31 cellular contexts compared by ENCODE assay signal in the genomic region with DNA sequence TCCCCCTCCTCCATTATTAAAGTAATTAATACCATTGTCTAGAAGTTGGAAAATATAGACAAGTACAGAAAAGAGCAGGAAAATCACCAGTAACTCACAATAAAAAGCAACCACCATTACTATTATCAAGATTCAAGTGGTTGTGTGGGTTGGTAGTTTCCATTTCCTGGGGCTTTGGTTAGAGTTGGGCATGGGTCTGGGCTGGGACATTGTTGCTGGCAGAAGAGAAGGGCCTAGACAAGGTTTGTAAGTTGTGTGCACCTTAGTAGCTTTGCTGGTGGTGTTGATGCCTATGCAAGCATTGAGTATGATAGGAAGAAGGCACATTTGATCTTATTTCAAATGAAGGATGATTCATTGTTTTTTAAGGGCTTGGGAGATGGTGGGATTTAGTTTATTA. TPM values are rescaled to one million over a fixed set of nuclear protein-coding genes. Genes with fewer than 3 reads are reported as not detected.
DNase-seq lines count a peak whose midpoint lies in the region; ATAC-seq, FAIRE-seq and TF ChIP-seq lines count a peak whose summit lies in the region.
"Had no signal": no experiment of that assay in that cellular context is flagged by ENCODE, and none has a peak within 500 bp of the region (broad histone marks: within the 10 kb centered on the region; RNA-seq: fewer than 3 reads in every experiment).

No MANE protein-coding gene starts in this region.

- no peaks in the 10 kb centered on the region for H3K9me3 Mint-ChIP-seq in CD4-positive, CD25-positive, alpha-beta regulatory T cell
- no peaks in the 10 kb centered on the region for H3K9me3 Mint-ChIP-seq in CD8-positive, alpha-beta T cell
- H3K9me3 Mint-ChIP-seq in activated naive CD8-positive, alpha-beta T cell (ENCODE audit: low read depth): peaks cover 3% of the 10 kb centered on the region
- H3K9me3 Mint-ChIP-seq in nephron progenitor cell: no peaks in the 10 kb centered on the region
- H3K9me3 Mint-ChIP-seq: nephron; stimulated activated naive B cell treated with anti-CD40 and anti-IgM and Interleukin-4, amounts not matched to agents 10 μg/mL and 1 μg/mL and 100 μg/mL, for 72 hours had no signal

- H3K27me3 Mint-ChIP-seq in CD4-positive, CD25-positive, alpha-beta regulatory T cell: no peaks in the 10 kb centered on the region
- H3K27me3 Mint-ChIP-seq in CD8-positive, alpha-beta T cell (ENCODE audit: low read depth): no peaks in the 10 kb centered on the region
- H3K27me3 Mint-ChIP-seq in activated naive CD8-positive, alpha-beta T cell: no peaks in the 10 kb centered on the region
- H3K27me3 Mint-ChIP-seq in nephron progenitor cell (ENCODE audit: low read depth, poor library complexity): no peaks in the 10 kb centered on the region
- H3K27me3 Mint-ChIP-seq: stimulated activated naive B cell treated with anti-CD40 and anti-IgM and Interleukin-4, amounts not matched to agents 10 μg/mL and 1 μg/mL and 100 μg/mL, for 72 hours had no signal

- CTCF ChIA-PET in CD8-positive, alpha-beta T cell (lab: Charles Lee): interaction anchor here (0.7 kb wide), 1 partner anchor 218 kb away, joined by 3 read pairs; no protein-coding TSS in a partner anchor

- peaks cover 32% of the 10 kb centered on the region for H3K36me3 Mint-ChIP-seq in CD4-positive, CD25-positive, alpha-beta regulatory T cell
- peaks cover 40% of the 10 kb centered on the region for H3K36me3 Mint-ChIP-seq in CD8-positive, alpha-beta T cell
- H3K36me3 Mint-ChIP-seq in activated naive CD8-positive, alpha-beta T cell: peaks cover 22% of the 10 kb centered on the region
- H3K36me3 Mint-ChIP-seq in nephron progenitor cell (ENCODE audit: low read depth): peaks cover 22% of the 10 kb centered on the region

- no peak for DNase-seq in CD4-positive, CD25-positive, alpha-beta regulatory T cell
- DNase-seq in CD8-positive, alpha-beta T cell: no peak
- no peak for DNase-seq in nephron progenitor cell
- DNase-seq in NCI-H510A (lab: John Stamatoyannopoulos, UW): no peak
- no peak for DNase-seq in NCI-H146 (lab: John Stamatoyannopoulos, UW)
- DNase-seq in RCC 7860 (ENCODE audit: low spot score): no peak
- DNase-seq: DMS53; effector memory CD4-positive, alpha-beta T cell; foreskin melanocyte; HCEC 1CT; left lung; NCI-H1092; NCI-H2029; NCI-H2227 treated with DMSO at 0.1 percent for 48 hours; NCI-H774; SK-N-SH; stimulated activated CD4-positive, alpha-beta T cell treated with anti-CD3 and anti-CD28 coated beads, Interleukin-2, amount 100 ng/mL, for 48 hours; stimulated activated naive B cell treated with anti-CD40 and anti-IgM and Interleukin-4, amounts not matched to agents 10 μg/mL and 1 μg/mL and 100 μg/mL, for 72 hours; T-helper 9 cell had no signal

- POLR2A ChIA-PET in CD8-positive, alpha-beta T cell (lab: Charles Lee): interaction anchor here (0.6 to 0.7 kb wide), 2 partner anchors 68 to 343 kb away, joined by 3 to 5 read pairs; no protein-coding TSS in a partner anchor

- peaks cover 10 to 48% (median 33%) of the 10 kb centered on the region in 4 donors for H3K4me1 Mint-ChIP-seq in CD4-positive, CD25-positive, alpha-beta regulatory T cell
- peaks cover 47% of the 10 kb centered on the region for H3K4me1 Mint-ChIP-seq in CD8-positive, alpha-beta T cell (ENCODE audit: low read depth)
- H3K4me1 Mint-ChIP-seq in activated naive CD8-positive, alpha-beta T cell (ENCODE audit: low read depth): peaks cover 50% of the 10 kb centered on the region
- peaks cover 2% of the 10 kb centered on the region for H3K4me1 Mint-ChIP-seq in nephron progenitor cell

- no peak for FAIRE-seq in RCC 7860 (lab: Jason Lieb, UNC)
- FAIRE-seq: G401.6, HepG2, pancreas had no signal

- intact Hi-C loops in CD8-positive, alpha-beta T cell (cut with DNase I, micrococcal nuclease): loop anchor here in 1 of 2 experiments (5.0 kb wide), 1 partner anchor 123 kb away; a partner anchor contains a TSS

- peaks cover 23% of the 10 kb centered on the region for H3K4me1 ChIP-seq in CD4-positive, CD25-positive, alpha-beta regulatory T cell (ENCODE audit: control insufficient read depth, insufficient read depth, low read length, poor library complexity, severe bottlenecking)
- peaks cover 51% of the 10 kb centered on the region for H3K4me1 ChIP-seq in CD8-positive, alpha-beta T cell (ENCODE audit: insufficient read depth, low read length)
- H3K4me1 ChIP-seq: pancreas had no signal

- TF ChIP-seq CTCF in CD8-positive, alpha-beta T cell (IDR thresholded peaks at IDR 0.05): no peak
- TF ChIP-seq CTCF in nephron progenitor cell (IDR thresholded peaks at IDR 0.05): no peak

- H3K27me3 ChIP-seq in CD4-positive, CD25-positive, alpha-beta regulatory T cell (ENCODE audit: control insufficient read depth, insufficient read depth, low read length): no peaks in the 10 kb centered on the region
- H3K27me3 ChIP-seq in CD8-positive, alpha-beta T cell (ENCODE audit: insufficient read depth, low read length): no peaks in the 10 kb centered on the region
- H3K27me3 ChIP-seq: esophagus muscularis mucosa, left lung, pancreas, right atrium auricular region, spleen had no signal

- H3K27ac Mint-ChIP-seq in CD4-positive, CD25-positive, alpha-beta regulatory T cell: peak overlapping the region; percentile 1 to 77 (median 61)
- H3K27ac Mint-ChIP-seq in CD8-positive, alpha-beta T cell: peak overlapping the region; percentile 64
- H3K27ac Mint-ChIP-seq in activated naive CD8-positive, alpha-beta T cell: peak overlapping the region; percentile 76
- peak overlapping the region; percentile 3 for H3K27ac Mint-ChIP-seq in nephron progenitor cell
- H3K27ac Mint-ChIP-seq: nephron; stimulated activated naive B cell treated with anti-CD40 and anti-IgM and Interleukin-4, amounts not matched to agents 10 μg/mL and 1 μg/mL and 100 μg/mL, for 72 hours had no signal

- H3K4me3 Mint-ChIP-seq in CD4-positive, CD25-positive, alpha-beta regulatory T cell: peak overlapping the region in 1 of 4 donors; percentile 54
- no peak overlapping the region for H3K4me3 Mint-ChIP-seq in CD8-positive, alpha-beta T cell
- peak overlapping the region; percentile 65 for H3K4me3 Mint-ChIP-seq in activated naive CD8-positive, alpha-beta T cell
- H3K4me3 Mint-ChIP-seq in nephron progenitor cell: no peak overlapping the region
- H3K4me3 Mint-ChIP-seq: nephron; stimulated activated naive B cell treated with anti-CD40 and anti-IgM and Interleukin-4, amounts not matched to agents 10 μg/mL and 1 μg/mL and 100 μg/mL, for 72 hours had no signal

- H3K9me3 ChIP-seq in CD4-positive, CD25-positive, alpha-beta regulatory T cell (ENCODE audit: control insufficient read depth in 2 of 2, low read length in 2 of 2): no peaks in the 10 kb centered on the region
- H3K9me3 ChIP-seq in CD8-positive, alpha-beta T cell (ENCODE audit: low read length): no peaks in the 10 kb centered on the region
- H3K9me3 ChIP-seq: esophagus muscularis mucosa, left lung, pancreas, right atrium auricular region, SK-N-SH, spleen, thoracic aorta had no signal

- peaks cover 11% of the 10 kb centered on the region for H3K36me3 ChIP-seq in CD4-positive, CD25-positive, alpha-beta regulatory T cell (ENCODE audit: control insufficient read depth, insufficient read depth, low read length)
- H3K36me3 ChIP-seq in CD8-positive, alpha-beta T cell (ENCODE audit: insufficient read depth, low read length): peaks cover 6% of the 10 kb centered on the region
- H3K36me3 ChIP-seq: pancreas had no signal

- no peak overlapping the region for H3K27ac ChIP-seq in CD4-positive, CD25-positive, alpha-beta regulatory T cell (ENCODE audit: insufficient read depth, low read length, poor library complexity, severe bottlenecking)
- no peak overlapping the region for H3K27ac ChIP-seq in CD8-positive, alpha-beta T cell (ENCODE audit: low read depth, low read length)
- H3K27ac ChIP-seq: esophagus muscularis mucosa, pancreas, right atrium auricular region, RWPE1, thoracic aorta had no signal

- H3K4me3 ChIP-seq in CD4-positive, CD25-positive, alpha-beta regulatory T cell (ENCODE audit: low read depth, low read length): no peak overlapping the region
- H3K4me3 ChIP-seq in CD8-positive, alpha-beta T cell (ENCODE audit: low read depth, low read length): no peak overlapping the region
- H3K4me3 ChIP-seq: esophagus muscularis mucosa, left lung, pancreas, right atrium auricular region, spleen, thoracic aorta had no signal

- ATAC-seq in CD4-positive, CD25-positive, alpha-beta regulatory T cell (ENCODE audit: low read depth in 2 of 2): no peak
- no peak for ATAC-seq in CD8-positive, alpha-beta T cell
- ATAC-seq: HepG2; left lung; pancreas; stimulated activated naive B cell treated with anti-CD40 and anti-IgM and Interleukin-4, amounts not matched to agents 10 μg/mL and 1 μg/mL and 100 μg/mL, for 72 hours had no signal

RNA-seq across cellular contexts. Expression of a gene that starts 25.4 kb away (rescaled TPM):
- 115 TPM for total RNA-seq in CD4-positive, CD25-positive, alpha-beta regulatory T cell
- 10 to 100 TPM; 52.0 to 67.5 (median 56.6) TPM for polyA plus RNA-seq in CD4-positive, CD25-positive, alpha-beta regulatory T cell
- 10 to 100 TPM; 79.4 to 85.2 TPM for total RNA-seq in CD8-positive, alpha-beta T cell

RNA-seq across cellular contexts. Expression of a gene that starts 36.7 kb away (rescaled TPM):
- total RNA-seq in CD4-positive, CD25-positive, alpha-beta regulatory T cell: 15.2 TPM
- polyA plus RNA-seq in CD4-positive, CD25-positive, alpha-beta regulatory T cell: 10 to 100 TPM in 2 of 4 donors, 1 to 10 TPM in 2; 7.7 to 11.5 (median 10.3) TPM
- 1 to 10 TPM; 9.5 TPM for total RNA-seq in CD8-positive, alpha-beta T cell

RNA-seq across cellular contexts. Expression of a gene that starts 36.8 kb away (rescaled TPM):
- total RNA-seq in CD4-positive, CD25-positive, alpha-beta regulatory T cell: 14.9 TPM
- 10 to 100 TPM; 48.0 to 68.2 (median 63.9) TPM for polyA plus RNA-seq in CD4-positive, CD25-positive, alpha-beta regulatory T cell
- total RNA-seq in CD8-positive, alpha-beta T cell: 10 to 100 TPM; 18.5 to 20.9 TPM

RNA-seq across cellular contexts. Expression of a gene that starts 44.1 kb away (rescaled TPM):
- total RNA-seq in CD4-positive, CD25-positive, alpha-beta regulatory T cell: not detected
- polyA plus RNA-seq in CD4-positive, CD25-positive, alpha-beta regulatory T cell: not detected
- not detected for total RNA-seq in CD8-positive, alpha-beta T cell
- total RNA-seq: activated CD8-positive, alpha-beta memory T cell treated with anti-CD3 and anti-CD28 coated beads for 36 hours; esophagus muscularis mucosa; HepG2; left lung; LHCN-M2; pancreas; right atrium auricular region; spleen; thoracic aorta had no signal
- polyA plus RNA-seq: HepG2, pancreas, SK-N-SH, spleen had no signal

Comparison
In these comparisons a context has a peak if more than half of its experiments do, and no peak if none do; other contexts are left out.
1. H3K27ac Mint-ChIP-seq: peak in every context shown above with its lines; median percentile 76 in activated naive CD8-positive, alpha-beta T cell; 64 in CD8-positive, alpha-beta T cell; 61 in CD4-positive, CD25-positive, alpha-beta regulatory T cell; 3 in nephron progenitor cell.